In genomic region chr4:186810613-186811150, GRCh38 we compare ENCODE assay signal across 22 cellular contexts.
"Had no signal": no experiment of that assay in that cellular context is flagged by ENCODE, and none has a peak within 500 bp of the region (broad histone marks: within the 10 kb centered on the region; RNA-seq: fewer than 3 reads in every experiment).

No MANE protein-coding gene starts in this region.

- H3K4me3 Mint-ChIP-seq: activated B cell treated with CpG ODN at 0.5 μM for 24 hours; activated CD4-positive, alpha-beta T cell treated with anti-CD3 and anti-CD28 coated beads for 36 hours; activated naive CD8-positive, alpha-beta T cell treated with anti-CD3 and anti-CD28 coated beads for 36 hours; natural killer cell treated with Interleukin-12 subunit alpha and Interleukin-12 subunit beta and Interleukin-15 and Interleukin-18, amount 100 ng/mL, for 72 hours; stimulated activated effector memory CD8-positive, alpha-beta T cell treated with anti-CD3 and anti-CD28 coated beads, Interleukin-12 subunit alpha, Interleukin-12 subunit beta, amount 100 ng/mL, for 72 hours; stimulated activated naive CD8-positive, alpha-beta T cell treated with anti-CD3 and anti-CD28 coated beads, Interleukin-15, amount 100 ng/mL, for 72 hours; T-helper 1 cell treated with Interleukin-12 subunit alpha and Interleukin-12 subunit beta and Interleukin-4 antibody, amounts not matched to agents 30 μg/mL and 1 μg/mL, for 36 hours had no signal

- H3K27ac ChIP-seq: hepatocyte, parathyroid adenoma, tibial artery had no signal

- H3K36me3 Mint-ChIP-seq: activated naive CD8-positive, alpha-beta T cell treated with anti-CD3 and anti-CD28 coated beads for 36 hours; natural killer cell treated with Interleukin-12 subunit alpha and Interleukin-12 subunit beta and Interleukin-15 and Interleukin-18, amount 100 ng/mL, for 72 hours; stimulated activated effector memory CD8-positive, alpha-beta T cell treated with anti-CD3 and anti-CD28 coated beads, Interleukin-12 subunit alpha, Interleukin-12 subunit beta, amount 100 ng/mL, for 72 hours had no signal

- H3K36me3 ChIP-seq: tibial artery had no signal

- H3K27me3 ChIP-seq: hepatocyte, tibial artery had no signal

- H3K4me2 ChIP-seq: hepatocyte had no signal

- H3K4me1 Mint-ChIP-seq: activated B cell treated with CpG ODN at 0.5 μM for 24 hours; activated CD4-positive, alpha-beta T cell treated with anti-CD3 and anti-CD28 coated beads for 36 hours; activated naive CD8-positive, alpha-beta T cell treated with anti-CD3 and anti-CD28 coated beads for 36 hours; stimulated activated effector memory CD8-positive, alpha-beta T cell treated with anti-CD3 and anti-CD28 coated beads, Interleukin-12 subunit alpha, Interleukin-12 subunit beta, amount 100 ng/mL, for 72 hours; stimulated activated naive CD8-positive, alpha-beta T cell treated with anti-CD3 and anti-CD28 coated beads, Interleukin-15, amount 100 ng/mL, for 72 hours had no signal

- H3K27ac Mint-ChIP-seq: activated B cell treated with CpG ODN at 0.5 μM for 24 hours; activated CD4-positive, alpha-beta T cell treated with anti-CD3 and anti-CD28 coated beads for 36 hours; activated naive CD8-positive, alpha-beta T cell treated with anti-CD3 and anti-CD28 coated beads for 36 hours; natural killer cell treated with Interleukin-12 subunit alpha and Interleukin-12 subunit beta and Interleukin-15 and Interleukin-18, amount 100 ng/mL, for 72 hours; stimulated activated effector memory CD8-positive, alpha-beta T cell treated with anti-CD3 and anti-CD28 coated beads, Interleukin-12 subunit alpha, Interleukin-12 subunit beta, amount 100 ng/mL, for 72 hours; stimulated activated naive CD8-positive, alpha-beta T cell treated with anti-CD3 and anti-CD28 coated beads, Interleukin-15, amount 100 ng/mL, for 72 hours; T-helper 1 cell treated with Interleukin-12 subunit alpha and Interleukin-12 subunit beta and Interleukin-4 antibody, amounts not matched to agents 30 μg/mL and 1 μg/mL, for 36 hours had no signal

- ATAC-seq: activated CD4-positive, alpha-beta T cell treated with anti-CD3 and anti-CD28 coated beads for 36 hours; left ventricle myocardium superior; natural killer cell treated with Interleukin-12 subunit alpha and Interleukin-12 subunit beta and Interleukin-15 and Interleukin-18, amount 100 ng/mL, for 72 hours; sciatic nerve; stimulated activated effector memory CD8-positive, alpha-beta T cell treated with anti-CD3 and anti-CD28 coated beads, Interleukin-12 subunit alpha, Interleukin-12 subunit beta, amount 100 ng/mL, for 72 hours; stimulated activated naive CD8-positive, alpha-beta T cell treated with anti-CD3 and anti-CD28 coated beads, Interleukin-15, amount 100 ng/mL, for 72 hours had no signal

- H3K9ac ChIP-seq: parathyroid adenoma had no signal

- DNase-seq: activated B cell treated with CpG ODN at 0.5 μM for 24 hours; activated CD4-positive, alpha-beta T cell treated with anti-CD3 and anti-CD28 coated beads for 36 hours; activated CD4-positive, alpha-beta T cell treated with anti-CD3 and anti-CD28 coated beads, Interleukin-2, amount 50 U/mL, for 48 hours; activated naive CD4-positive, alpha-beta T cell treated with Interleukin-2 at 50 U/mL for 16 hours; activated naive CD8-positive, alpha-beta T cell treated with anti-CD3 and anti-CD28 coated beads for 36 hours; activated T-cell treated with anti-CD3 and anti-CD28 coated beads, Interleukin-2, amount 50 U/mL, for 48 hours; cortex of kidney; foreskin melanocyte; left ventricle myocardium superior; mammary epithelial cell; nucleus accumbens; small intestine; stimulated activated CD4-positive, alpha-beta T cell treated with anti-CD3 and anti-CD28 coated beads, Interleukin-2, amount 100 ng/mL, for 24 hours; stimulated activated naive CD8-positive, alpha-beta T cell treated with anti-CD3 and anti-CD28 coated beads, Interleukin-15, amount 100 ng/mL, for 72 hours; T1000; tibial artery had no signal

- H3K9me3 Mint-ChIP-seq: activated B cell treated with CpG ODN at 0.5 μM for 24 hours; activated naive CD8-positive, alpha-beta T cell treated with anti-CD3 and anti-CD28 coated beads for 36 hours; natural killer cell treated with Interleukin-12 subunit alpha and Interleukin-12 subunit beta and Interleukin-15 and Interleukin-18, amount 100 ng/mL, for 72 hours; T-helper 1 cell treated with Interleukin-12 subunit alpha and Interleukin-12 subunit beta and Interleukin-4 antibody, amounts not matched to agents 30 μg/mL and 1 μg/mL, for 36 hours had no signal

- H3K4me1 ChIP-seq: parathyroid adenoma, tibial artery had no signal

- H3K27me3 Mint-ChIP-seq: activated B cell treated with CpG ODN at 0.5 μM for 24 hours; activated CD4-positive, alpha-beta T cell treated with anti-CD3 and anti-CD28 coated beads for 36 hours; activated naive CD8-positive, alpha-beta T cell treated with anti-CD3 and anti-CD28 coated beads for 36 hours; natural killer cell treated with Interleukin-12 subunit alpha and Interleukin-12 subunit beta and Interleukin-15 and Interleukin-18, amount 100 ng/mL, for 72 hours; stimulated activated naive CD8-positive, alpha-beta T cell treated with anti-CD3 and anti-CD28 coated beads, Interleukin-15, amount 100 ng/mL, for 72 hours had no signal

- H3K4me3 ChIP-seq: hepatocyte, tibial artery had no signal

- H3K9me3 ChIP-seq: tibial artery had no signal

- H3K79me2 ChIP-seq: hepatocyte, parathyroid adenoma had no signal
